Comparison of ENCODE assay signal across 1 cellular context in the genomic region with DNA sequence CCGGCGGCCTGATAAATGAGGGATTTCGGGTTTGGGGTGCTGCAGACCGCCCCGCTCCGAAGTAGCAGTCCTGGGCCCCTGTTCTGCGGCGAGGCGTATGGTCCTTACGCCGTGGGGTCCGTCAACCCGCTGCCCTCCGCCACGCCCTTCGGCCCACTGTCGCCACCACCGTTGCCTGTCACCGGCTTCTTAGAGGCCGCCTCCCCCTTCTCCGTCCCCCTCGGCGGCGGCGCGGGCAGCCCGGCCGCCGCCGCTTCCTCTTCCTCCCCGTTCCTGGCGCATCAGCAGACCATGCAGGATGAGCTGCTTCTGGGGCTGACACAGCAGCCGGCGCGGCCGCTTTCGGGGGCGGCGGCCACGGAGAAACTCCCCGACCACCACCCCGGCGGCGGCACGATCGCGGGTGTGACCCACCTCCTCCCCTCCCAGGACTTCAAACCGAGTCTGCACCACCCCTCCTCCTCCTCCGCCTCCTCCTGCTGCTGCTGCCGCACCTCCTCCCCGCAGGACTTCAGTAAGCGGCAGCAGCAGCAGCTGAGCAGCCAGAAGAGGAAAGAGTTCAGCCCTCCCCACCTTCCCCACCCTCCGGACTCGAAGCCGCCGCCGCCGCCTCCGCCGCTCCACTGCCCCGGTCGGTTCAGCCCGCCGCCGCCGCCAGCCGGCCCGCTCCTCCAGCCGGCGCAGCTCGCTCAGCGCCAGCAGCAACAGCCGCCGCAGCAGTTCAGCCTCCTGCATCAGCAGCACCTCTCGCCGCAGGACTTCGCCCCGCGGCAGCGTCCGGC.
A peak's percentile ranks its signal among the peaks of the same experiment; 100 is the strongest.
TF ChIP-seq lines count a peak whose summit lies in the region.

No MANE protein-coding gene starts in this region.

TF ChIP-seq in HepG2, 621 proteins besides CTCF, POLR2A, EP300 and RAD21 (continued from another document and continues in another):
- TF ChIP-seq, protein P1, sequence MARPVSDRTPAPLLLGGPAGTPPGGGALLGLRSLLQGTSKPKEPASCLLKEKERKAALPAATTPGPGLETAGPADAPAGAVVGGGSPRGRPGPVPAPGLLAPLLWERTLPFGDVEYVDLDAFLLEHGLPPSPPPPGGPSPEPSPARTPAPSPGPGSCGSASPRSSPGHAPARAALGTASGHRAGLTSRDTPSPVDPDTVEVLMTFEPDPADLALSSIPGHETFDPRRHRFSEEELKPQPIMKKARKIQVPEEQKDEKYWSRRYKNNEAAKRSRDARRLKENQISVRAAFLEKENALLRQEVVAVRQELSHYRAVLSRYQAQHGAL (CRISPR knock-in tag; IDR thresholded peaks at IDR 0.05; ENCODE audit: not compliant biosample characterization): no peak
- TF ChIP-seq RERE (CRISPR knock-in tag; IDR thresholded peaks at IDR 0.05; ENCODE audit: low read depth): no peak
- TF ChIP-seq, protein P2, sequence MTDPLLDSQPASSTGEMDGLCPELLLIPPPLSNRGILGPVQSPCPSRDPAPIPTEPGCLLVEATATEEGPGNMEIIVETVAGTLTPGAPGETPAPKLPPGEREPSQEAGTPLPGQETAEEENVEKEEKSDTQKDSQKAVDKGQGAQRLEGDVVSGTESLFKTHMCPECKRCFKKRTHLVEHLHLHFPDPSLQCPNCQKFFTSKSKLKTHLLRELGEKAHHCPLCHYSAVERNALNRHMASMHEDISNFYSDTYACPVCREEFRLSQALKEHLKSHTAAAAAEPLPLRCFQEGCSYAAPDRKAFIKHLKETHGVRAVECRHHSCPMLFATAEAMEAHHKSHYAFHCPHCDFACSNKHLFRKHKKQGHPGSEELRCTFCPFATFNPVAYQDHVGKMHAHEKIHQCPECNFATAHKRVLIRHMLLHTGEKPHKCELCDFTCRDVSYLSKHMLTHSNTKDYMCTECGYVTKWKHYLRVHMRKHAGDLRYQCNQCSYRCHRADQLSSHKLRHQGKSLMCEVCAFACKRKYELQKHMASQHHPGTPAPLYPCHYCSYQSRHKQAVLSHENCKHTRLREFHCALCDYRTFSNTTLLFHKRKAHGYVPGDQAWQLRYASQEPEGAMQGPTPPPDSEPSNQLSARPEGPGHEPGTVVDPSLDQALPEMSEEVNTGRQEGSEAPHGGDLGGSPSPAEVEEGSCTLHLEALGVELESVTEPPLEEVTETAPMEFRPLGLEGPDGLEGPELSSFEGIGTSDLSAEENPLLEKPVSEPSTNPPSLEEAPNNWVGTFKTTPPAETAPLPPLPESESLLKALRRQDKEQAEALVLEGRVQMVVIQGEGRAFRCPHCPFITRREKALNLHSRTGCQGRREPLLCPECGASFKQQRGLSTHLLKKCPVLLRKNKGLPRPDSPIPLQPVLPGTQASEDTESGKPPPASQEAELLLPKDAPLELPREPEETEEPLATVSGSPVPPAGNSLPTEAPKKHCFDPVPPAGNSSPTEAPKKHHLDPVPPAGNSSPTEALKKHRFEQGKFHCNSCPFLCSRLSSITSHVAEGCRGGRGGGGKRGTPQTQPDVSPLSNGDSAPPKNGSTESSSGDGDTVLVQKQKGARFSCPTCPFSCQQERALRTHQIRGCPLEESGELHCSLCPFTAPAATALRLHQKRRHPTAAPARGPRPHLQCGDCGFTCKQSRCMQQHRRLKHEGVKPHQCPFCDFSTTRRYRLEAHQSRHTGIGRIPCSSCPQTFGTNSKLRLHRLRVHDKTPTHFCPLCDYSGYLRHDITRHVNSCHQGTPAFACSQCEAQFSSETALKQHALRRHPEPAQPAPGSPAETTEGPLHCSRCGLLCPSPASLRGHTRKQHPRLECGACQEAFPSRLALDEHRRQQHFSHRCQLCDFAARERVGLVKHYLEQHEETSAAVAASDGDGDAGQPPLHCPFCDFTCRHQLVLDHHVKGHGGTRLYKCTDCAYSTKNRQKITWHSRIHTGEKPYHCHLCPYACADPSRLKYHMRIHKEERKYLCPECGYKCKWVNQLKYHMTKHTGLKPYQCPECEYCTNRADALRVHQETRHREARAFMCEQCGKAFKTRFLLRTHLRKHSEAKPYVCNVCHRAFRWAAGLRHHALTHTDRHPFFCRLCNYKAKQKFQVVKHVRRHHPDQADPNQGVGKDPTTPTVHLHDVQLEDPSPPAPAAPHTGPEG (CRISPR knock-in tag; IDR thresholded peaks at IDR 0.05): no peak
- TF ChIP-seq, protein P3, sequence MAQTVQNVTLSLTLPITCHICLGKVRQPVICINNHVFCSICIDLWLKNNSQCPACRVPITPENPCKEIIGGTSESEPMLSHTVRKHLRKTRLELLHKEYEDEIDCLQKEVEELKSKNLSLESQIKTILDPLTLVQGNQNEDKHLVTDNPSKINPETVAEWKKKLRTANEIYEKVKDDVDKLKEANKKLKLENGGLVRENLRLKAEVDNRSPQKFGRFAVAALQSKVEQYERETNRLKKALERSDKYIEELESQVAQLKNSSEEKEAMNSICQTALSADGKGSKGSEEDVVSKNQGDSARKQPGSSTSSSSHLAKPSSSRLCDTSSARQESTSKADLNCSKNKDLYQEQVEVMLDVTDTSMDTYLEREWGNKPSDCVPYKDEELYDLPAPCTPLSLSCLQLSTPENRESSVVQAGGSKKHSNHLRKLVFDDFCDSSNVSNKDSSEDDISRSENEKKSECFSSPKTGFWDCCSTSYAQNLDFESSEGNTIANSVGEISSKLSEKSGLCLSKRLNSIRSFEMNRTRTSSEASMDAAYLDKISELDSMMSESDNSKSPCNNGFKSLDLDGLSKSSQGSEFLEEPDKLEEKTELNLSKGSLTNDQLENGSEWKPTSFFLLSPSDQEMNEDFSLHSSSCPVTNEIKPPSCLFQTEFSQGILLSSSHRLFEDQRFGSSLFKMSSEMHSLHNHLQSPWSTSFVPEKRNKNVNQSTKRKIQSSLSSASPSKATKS (CRISPR knock-in tag; IDR thresholded peaks at IDR 0.05): no peak
- TF ChIP-seq, protein P4, sequence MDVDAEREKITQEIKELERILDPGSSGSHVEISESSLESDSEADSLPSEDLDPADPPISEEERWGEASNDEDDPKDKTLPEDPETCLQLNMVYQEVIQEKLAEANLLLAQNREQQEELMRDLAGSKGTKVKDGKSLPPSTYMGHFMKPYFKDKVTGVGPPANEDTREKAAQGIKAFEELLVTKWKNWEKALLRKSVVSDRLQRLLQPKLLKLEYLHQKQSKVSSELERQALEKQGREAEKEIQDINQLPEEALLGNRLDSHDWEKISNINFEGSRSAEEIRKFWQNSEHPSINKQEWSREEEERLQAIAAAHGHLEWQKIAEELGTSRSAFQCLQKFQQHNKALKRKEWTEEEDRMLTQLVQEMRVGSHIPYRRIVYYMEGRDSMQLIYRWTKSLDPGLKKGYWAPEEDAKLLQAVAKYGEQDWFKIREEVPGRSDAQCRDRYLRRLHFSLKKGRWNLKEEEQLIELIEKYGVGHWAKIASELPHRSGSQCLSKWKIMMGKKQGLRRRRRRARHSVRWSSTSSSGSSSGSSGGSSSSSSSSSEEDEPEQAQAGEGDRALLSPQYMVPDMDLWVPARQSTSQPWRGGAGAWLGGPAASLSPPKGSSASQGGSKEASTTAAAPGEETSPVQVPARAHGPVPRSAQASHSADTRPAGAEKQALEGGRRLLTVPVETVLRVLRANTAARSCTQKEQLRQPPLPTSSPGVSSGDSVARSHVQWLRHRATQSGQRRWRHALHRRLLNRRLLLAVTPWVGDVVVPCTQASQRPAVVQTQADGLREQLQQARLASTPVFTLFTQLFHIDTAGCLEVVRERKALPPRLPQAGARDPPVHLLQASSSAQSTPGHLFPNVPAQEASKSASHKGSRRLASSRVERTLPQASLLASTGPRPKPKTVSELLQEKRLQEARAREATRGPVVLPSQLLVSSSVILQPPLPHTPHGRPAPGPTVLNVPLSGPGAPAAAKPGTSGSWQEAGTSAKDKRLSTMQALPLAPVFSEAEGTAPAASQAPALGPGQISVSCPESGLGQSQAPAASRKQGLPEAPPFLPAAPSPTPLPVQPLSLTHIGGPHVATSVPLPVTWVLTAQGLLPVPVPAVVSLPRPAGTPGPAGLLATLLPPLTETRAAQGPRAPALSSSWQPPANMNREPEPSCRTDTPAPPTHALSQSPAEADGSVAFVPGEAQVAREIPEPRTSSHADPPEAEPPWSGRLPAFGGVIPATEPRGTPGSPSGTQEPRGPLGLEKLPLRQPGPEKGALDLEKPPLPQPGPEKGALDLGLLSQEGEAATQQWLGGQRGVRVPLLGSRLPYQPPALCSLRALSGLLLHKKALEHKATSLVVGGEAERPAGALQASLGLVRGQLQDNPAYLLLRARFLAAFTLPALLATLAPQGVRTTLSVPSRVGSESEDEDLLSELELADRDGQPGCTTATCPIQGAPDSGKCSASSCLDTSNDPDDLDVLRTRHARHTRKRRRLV (CRISPR knock-in tag; IDR thresholded peaks at IDR 0.05): no peak
- no peak for TF ChIP-seq KDM5B (CRISPR knock-in tag; IDR thresholded peaks at IDR 0.05; ENCODE audit: borderline replicate concordance)
- TF ChIP-seq SP140L (CRISPR knock-in tag; IDR thresholded peaks at IDR 0.05; ENCODE audit: borderline replicate concordance): no peak
- no peak for TF ChIP-seq KLF13 (CRISPR knock-in tag; IDR thresholded peaks at IDR 0.05)
- no peak for TF ChIP-seq PATZ1 (CRISPR knock-in tag; IDR thresholded peaks at IDR 0.05)
- no peak for TF ChIP-seq MTF1 (CRISPR knock-in tag; IDR thresholded peaks at IDR 0.05)
- no peak for TF ChIP-seq SMARCE1 (IDR thresholded peaks at IDR 0.05; ENCODE audit: borderline replicate concordance)
- TF ChIP-seq MED8 (CRISPR knock-in tag; IDR thresholded peaks at IDR 0.05; ENCODE audit: insufficient replicate concordance): no peak
- TF ChIP-seq, protein P5, sequence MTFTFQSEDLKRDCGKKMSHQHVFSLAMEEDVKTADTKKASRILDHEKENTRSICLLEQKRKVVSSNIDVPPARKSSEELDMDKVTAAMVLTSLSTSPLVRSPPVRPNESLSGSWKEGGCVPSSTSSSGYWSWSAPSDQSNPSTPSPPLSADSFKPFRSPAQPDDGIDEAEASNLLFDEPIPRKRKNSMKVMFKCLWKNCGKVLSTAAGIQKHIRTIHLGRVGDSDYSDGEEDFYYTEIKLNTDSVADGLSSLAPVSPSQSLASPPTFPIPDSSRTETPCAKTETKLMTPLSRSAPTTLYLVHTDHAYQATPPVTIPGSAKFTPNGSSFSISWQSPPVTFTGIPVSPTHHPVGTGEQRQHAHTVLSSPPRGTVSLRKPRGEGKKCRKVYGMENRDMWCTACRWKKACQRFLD (CRISPR knock-in tag; IDR thresholded peaks at IDR 0.05; ENCODE audit: borderline replicate concordance): no peak
- no peak for TF ChIP-seq ZFP82 (CRISPR knock-in tag; IDR thresholded peaks at IDR 0.05; ENCODE audit: borderline replicate concordance)
- no peak for TF ChIP-seq RBM22 (optimal IDR thresholded peaks at IDR 0.05; ENCODE audit: low read length)
- TF ChIP-seq HNF4G (IDR thresholded peaks at IDR 0.05; ENCODE audit: borderline replicate concordance, low read depth, low read length): no peak
- 0 out of 2 replicates have a peak, but pooled peaks have one; percentile 21 for TF ChIP-seq HNF4G (CRISPR knock-in tag; IDR thresholded peaks at IDR 0.05; ENCODE audit: borderline replicate concordance, low read depth)
- TF ChIP-seq, protein P6, sequence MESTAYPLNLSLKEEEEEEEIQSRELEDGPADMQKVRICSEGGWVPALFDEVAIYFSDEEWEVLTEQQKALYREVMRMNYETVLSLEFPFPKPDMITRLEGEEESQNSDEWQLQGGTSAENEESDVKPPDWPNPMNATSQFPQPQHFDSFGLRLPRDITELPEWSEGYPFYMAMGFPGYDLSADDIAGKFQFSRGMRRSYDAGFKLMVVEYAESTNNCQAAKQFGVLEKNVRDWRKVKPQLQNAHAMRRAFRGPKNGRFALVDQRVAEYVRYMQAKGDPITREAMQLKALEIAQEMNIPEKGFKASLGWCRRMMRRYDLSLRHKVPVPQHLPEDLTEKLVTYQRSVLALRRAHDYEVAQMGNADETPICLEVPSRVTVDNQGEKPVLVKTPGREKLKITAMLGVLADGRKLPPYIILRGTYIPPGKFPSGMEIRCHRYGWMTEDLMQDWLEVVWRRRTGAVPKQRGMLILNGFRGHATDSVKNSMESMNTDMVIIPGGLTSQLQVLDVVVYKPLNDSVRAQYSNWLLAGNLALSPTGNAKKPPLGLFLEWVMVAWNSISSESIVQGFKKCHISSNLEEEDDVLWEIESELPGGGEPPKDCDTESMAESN (CRISPR knock-in tag; conservative IDR thresholded peaks at IDR 0.05): peak; percentile 2; the same call in 1 of the 2 replicates
- no peak for TF ChIP-seq ZNF124 (CRISPR knock-in tag; IDR thresholded peaks at IDR 0.05)
- TF ChIP-seq ZNF30 (CRISPR knock-in tag; IDR thresholded peaks at IDR 0.05): no peak
- TF ChIP-seq PITX1 (CRISPR knock-in tag; IDR thresholded peaks at IDR 0.05): no peak
- TF ChIP-seq NAIF1 (CRISPR knock-in tag; IDR thresholded peaks at IDR 0.05; ENCODE audit: borderline replicate concordance): no peak
